ENCODE assay signal across 1 cellular context in the genomic region with DNA sequence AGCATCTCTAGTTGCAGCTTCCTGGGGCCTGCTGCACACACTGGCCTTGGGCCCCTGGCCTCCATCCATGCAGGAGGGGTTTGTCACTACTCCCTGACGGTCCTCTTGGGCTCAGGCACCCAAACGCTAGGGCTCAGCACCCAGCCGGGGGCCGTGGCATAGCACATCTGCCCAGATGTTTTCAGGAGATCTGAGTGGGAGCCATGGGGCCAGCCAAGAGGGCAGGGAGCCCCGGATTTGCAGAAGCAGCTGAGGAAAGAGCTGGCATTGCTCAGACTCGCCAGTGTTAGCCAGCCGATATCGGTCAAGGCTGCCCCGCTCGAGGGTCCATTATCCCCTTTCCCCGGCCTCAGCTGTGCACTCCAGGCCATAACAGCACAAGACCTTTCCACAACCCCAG.
TF ChIP-seq lines count a peak whose summit lies in the region.

No MANE protein-coding gene starts in this region.

TF ChIP-seq in A549, 52 proteins besides CTCF, POLR2A, EP300 and RAD21 (continued from another document):
- TF ChIP-seq, protein P1, sequence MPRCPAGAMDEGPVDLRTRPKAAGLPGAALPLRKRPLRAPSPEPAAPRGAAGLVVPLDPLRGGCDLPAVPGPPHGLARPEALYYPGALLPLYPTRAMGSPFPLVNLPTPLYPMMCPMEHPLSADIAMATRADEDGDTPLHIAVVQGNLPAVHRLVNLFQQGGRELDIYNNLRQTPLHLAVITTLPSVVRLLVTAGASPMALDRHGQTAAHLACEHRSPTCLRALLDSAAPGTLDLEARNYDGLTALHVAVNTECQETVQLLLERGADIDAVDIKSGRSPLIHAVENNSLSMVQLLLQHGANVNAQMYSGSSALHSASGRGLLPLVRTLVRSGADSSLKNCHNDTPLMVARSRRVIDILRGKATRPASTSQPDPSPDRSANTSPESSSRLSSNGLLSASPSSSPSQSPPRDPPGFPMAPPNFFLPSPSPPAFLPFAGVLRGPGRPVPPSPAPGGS (IDR thresholded peaks at IDR 0.05) = no peak
